ENCODE assay signal across 8 cellular contexts in the genomic region with DNA sequence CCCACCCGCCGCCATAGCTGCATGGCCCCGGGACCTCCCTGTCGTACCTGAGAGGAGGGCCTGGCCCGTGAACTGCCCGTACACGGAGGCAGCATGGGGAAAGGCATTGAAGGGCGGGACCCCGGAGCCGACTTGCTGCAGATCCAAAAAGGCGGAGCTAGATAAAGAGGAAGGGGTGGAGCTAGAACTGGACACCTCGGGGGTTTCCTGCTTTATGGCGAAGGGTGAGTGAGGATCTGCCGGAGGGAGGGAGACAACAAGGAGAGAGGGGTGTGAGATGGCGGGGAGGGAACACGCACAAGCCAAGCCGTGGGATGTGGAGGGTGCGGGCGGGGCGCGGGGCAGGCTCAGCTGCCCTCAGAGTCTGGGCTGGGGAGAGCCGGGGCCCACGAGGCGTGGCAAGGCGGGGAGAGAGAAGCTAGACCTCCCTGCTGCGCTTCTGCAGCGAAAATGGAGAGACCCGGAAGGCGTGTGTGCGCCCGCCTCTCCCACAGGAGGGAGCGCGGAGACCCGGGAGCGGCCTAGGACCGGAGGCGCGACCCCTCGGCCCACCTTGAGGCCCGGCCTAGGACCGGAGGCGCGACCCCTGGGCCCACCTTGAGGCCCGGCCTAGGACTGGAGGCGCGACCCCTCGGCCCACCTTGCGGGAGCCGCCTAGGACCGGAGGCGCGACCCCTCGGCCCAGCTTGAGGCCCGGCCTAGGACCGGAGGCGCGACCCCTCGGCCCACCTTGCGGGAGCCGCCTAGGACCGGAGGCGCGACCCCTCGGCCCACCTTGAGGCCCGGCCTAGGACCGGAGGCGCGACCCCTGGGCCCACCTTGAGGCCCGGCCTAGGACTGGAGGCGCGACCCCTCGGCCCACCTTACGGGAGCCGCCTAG. TPM values are rescaled to one million over a fixed set of nuclear protein-coding genes. Genes with fewer than 3 reads are reported as not detected.
A peak's percentile ranks its signal among the peaks of the same experiment; 100 is the strongest.
DNase-seq lines count a peak whose midpoint lies in the region; ATAC-seq and TF ChIP-seq lines count a peak whose summit lies in the region.
"Not testable (repeated sequence)": the region's sequence is repeated elsewhere in the genome, so short reads cannot be mapped to it uniquely, and the experiment has no call there.

No MANE protein-coding gene starts in this region.

- POLR2A ChIA-PET in WTC11 (lab: Charles Lee): interaction anchor here (1.0 kb wide), 1 partner anchor 42 kb away, joined by 3 read pairs; no protein-coding TSS in a partner anchor

- TF ChIP-seq POLR2A in ovary (IDR thresholded peaks at IDR 0.05): not testable (repeated sequence)

- not testable (repeated sequence) for H3K36me3 Mint-ChIP-seq in WTC11; activated naive CD4-positive, alpha-beta T cell treated with anti-CD3 and anti-CD28 coated beads, Interleukin-2, amount 50 U/mL, for 72 hours; stimulated activated effector memory CD8-positive, alpha-beta T cell treated with anti-CD3 and anti-CD28 coated beads, Interleukin-12 subunit alpha, Interleukin-12 subunit beta, amount 100 ng/mL, for 72 hours

- TF ChIP-seq CTCF in WTC11 (IDR thresholded peaks at IDR 0.05); foreskin keratinocyte (conservative IDR thresholded peaks at IDR 0.05); ovary (IDR thresholded peaks at IDR 0.05): not testable (repeated sequence)

- not testable (repeated sequence) for H3K27me3 Mint-ChIP-seq in WTC11 (ENCODE audit: low read depth)

- not testable (repeated sequence) for H3K27me3 ChIP-seq in foreskin keratinocyte, ovary

- peak overlapping the region; percentile 72 for H3K4me3 Mint-ChIP-seq in WTC11
- H3K4me3 Mint-ChIP-seq in stimulated activated effector memory CD8-positive, alpha-beta T cell treated with anti-CD3 and anti-CD28 coated beads, Interleukin-12 subunit alpha, Interleukin-12 subunit beta, amount 100 ng/mL, for 72 hours: peak overlapping the region; percentile 43

- not testable (repeated sequence) for H3K9me3 Mint-ChIP-seq in WTC11; activated naive CD4-positive, alpha-beta T cell treated with anti-CD3 and anti-CD28 coated beads, Interleukin-2, amount 50 U/mL, for 72 hours; stimulated activated effector memory CD8-positive, alpha-beta T cell treated with anti-CD3 and anti-CD28 coated beads, Interleukin-12 subunit alpha, Interleukin-12 subunit beta, amount 100 ng/mL, for 72 hours

- H3K4me1 Mint-ChIP-seq in WTC11: not testable (repeated sequence)
- peaks cover 19% of the 10 kb centered on the region for H3K4me1 Mint-ChIP-seq in stimulated activated effector memory CD8-positive, alpha-beta T cell treated with anti-CD3 and anti-CD28 coated beads, Interleukin-12 subunit alpha, Interleukin-12 subunit beta, amount 100 ng/mL, for 72 hours

- peak overlapping the region; percentile 89 for H3K27ac ChIP-seq in foreskin keratinocyte
- H3K27ac ChIP-seq in ovary: not testable (repeated sequence)

- intact Hi-C loops in ovary (cut with DNase I): not testable (repeated sequence)

- DNase-seq in DMS153 treated with DMSO at 0.1 percent for 48 hours (lab: John Stamatoyannopoulos, UW; ENCODE audit: unreplicated experiment): peak; percentile 71
- peak; percentile 36 for DNase-seq in NCI-H1694 treated with DMSO at 0.1 percent for 48 hours (lab: John Stamatoyannopoulos, UW)
- peak; percentile 46 for DNase-seq in WTC11 (ENCODE audit: low spot score)
- peak in 1 of 2 donors; percentile 64 for DNase-seq in activated naive CD4-positive, alpha-beta T cell treated with anti-CD3 and anti-CD28 coated beads, Interleukin-2, amount 50 U/mL, for 72 hours (ENCODE audit: low spot score in 2 of 2)
- DNase-seq in foreskin keratinocyte: peak in 1 of 2 donors; percentile 60
- DNase-seq in ovary: peak in 3 of 5 donors; percentile 50 to 77 (median 54)
- DNase-seq in stimulated activated effector memory CD8-positive, alpha-beta T cell treated with anti-CD3 and anti-CD28 coated beads, Interleukin-12 subunit alpha, Interleukin-12 subunit beta, amount 100 ng/mL, for 72 hours (ENCODE audit: low spot score in 2 of 2): peak in 1 of 2 donors; percentile 77

- CTCF ChIA-PET in WTC11 (lab: Charles Lee): interaction anchor here (1.4 to 3.6 kb wide), 3 partner anchors 31 to 172 kb away, joined by 4 to 19 read pairs (median 14); no protein-coding TSS in a partner anchor

- WGBS in ovary, 3 donors: 54 to 91% (median 72%) methylated on average over 29 to 74 of the region's 74 CpGs

- not testable (repeated sequence) for H3K27ac Mint-ChIP-seq in WTC11
- H3K27ac Mint-ChIP-seq in activated naive CD4-positive, alpha-beta T cell treated with anti-CD3 and anti-CD28 coated beads, Interleukin-2, amount 50 U/mL, for 72 hours: peak overlapping the region; percentile 85 to 88
- peak overlapping the region; percentile 68 for H3K27ac Mint-ChIP-seq in stimulated activated effector memory CD8-positive, alpha-beta T cell treated with anti-CD3 and anti-CD28 coated beads, Interleukin-12 subunit alpha, Interleukin-12 subunit beta, amount 100 ng/mL, for 72 hours

- H3K4me1 ChIP-seq in foreskin keratinocyte: peaks cover 14% of the 10 kb centered on the region
- not testable (repeated sequence) for H3K4me1 ChIP-seq in ovary (ENCODE audit: insufficient read depth)

- not testable (repeated sequence) for TF ChIP-seq EP300 in ovary (IDR thresholded peaks at IDR 0.05)

- H3K36me3 ChIP-seq in ovary: not testable (repeated sequence)

- not testable (repeated sequence) for H3K9me3 ChIP-seq in ovary

- H3K4me3 ChIP-seq in ovary: peak overlapping the region; percentile 37

- ATAC-seq in HG02571 (IDR thresholded peaks at IDR 0.05; ENCODE audit: unreplicated experiment) (peak; percentile 91), WTC11 (peak; percentile 87), foreskin keratinocyte (peak; percentile 68)
- ATAC-seq in activated naive CD4-positive, alpha-beta T cell treated with anti-CD3 and anti-CD28 coated beads, Interleukin-2, amount 50 U/mL, for 72 hours: peak; percentile 83 to 89
- not testable (repeated sequence) for ATAC-seq in stimulated activated effector memory CD8-positive, alpha-beta T cell treated with anti-CD3 and anti-CD28 coated beads, Interleukin-12 subunit alpha, Interleukin-12 subunit beta, amount 100 ng/mL, for 72 hours

RNA-seq across cellular contexts. Expression of a gene that starts 43.1 kb away (rescaled TPM):
- total RNA-seq in WTC11 (2021) (0.27 to 0.66 TPM (median 0.35 TPM) in 3 replicates), foreskin keratinocyte (5.6 and 7.0 TPM in 2 replicates), ovary (10 to 100 TPM in 4 of 7 donors, 1 to 10 TPM in 1, under 1 TPM in 2; 0.15 to 90.1 (median 10.1) TPM)
- total RNA-seq in activated naive CD4-positive, alpha-beta T cell treated with anti-CD3 and anti-CD28 coated beads, Interleukin-2, amount 50 U/mL, for 72 hours: 1 to 10 TPM in 1 of 2 donors, under 1 TPM in 1; 0.35 to 1.3 TPM
- polyA plus RNA-seq in foreskin keratinocyte (4.5 and 5.7 TPM in 2 replicates), ovary (1 to 10 TPM; 2.0 to 2.2 TPM)
